In genomic region chr13:23547000-23547590, GRCh38 we compare ENCODE assay signal across 10 cellular contexts. TPM values are rescaled to one million over a fixed set of nuclear protein-coding genes. Genes with fewer than 3 reads are reported as not detected.
A peak's percentile ranks its signal among the peaks of the same experiment; 100 is the strongest.
DNase-seq lines count a peak whose midpoint lies in the region; ATAC-seq, FAIRE-seq and TF ChIP-seq lines count a peak whose summit lies in the region.
"Had no signal": no experiment of that assay in that cellular context is flagged by ENCODE, and none has a peak within 500 bp of the region (broad histone marks: within the 10 kb centered on the region; RNA-seq: fewer than 3 reads in every experiment).

No MANE protein-coding gene starts in this region.

- peak; percentile 91 for DNase-seq in SK-MEL-5 (ENCODE audit: low read depth, low spot score)
- no peak for DNase-seq in osteocyte (ENCODE audit: extremely low spot score, unreplicated experiment)
- no peak for DNase-seq in activated CD4-positive, alpha-beta memory T cell treated with anti-CD3 and anti-CD28 coated beads, Interleukin-2, amount 10 ng/mL, durations not matched to agents 7 days and 5 days
- DNase-seq in germinal center (ENCODE audit: low spot score): no peak
- DNase-seq in GM19238 (ENCODE audit: insufficient read length, low spot score): no peak

- 3 to 4% methylated on average over 4 to 21 of the region's 31 CpGs for WGBS in gastroesophageal sphincter (ENCODE audit: low coverage in 1 of 2), 2 donors

- no peaks in the 10 kb centered on the region for H3K9me3 ChIP-seq in gastroesophageal sphincter
- H3K9me3 ChIP-seq: BLaER1 had no signal

- peaks cover 5% of the 10 kb centered on the region for H3K27me3 Mint-ChIP-seq in osteocyte (ENCODE audit: unreplicated experiment)
- H3K27me3 Mint-ChIP-seq in activated CD4-positive, alpha-beta memory T cell treated with anti-CD3 and anti-CD28 coated beads, Interleukin-2, amount 10 ng/mL, durations not matched to agents 7 days and 5 days: peaks cover 26% of the 10 kb centered on the region

- FAIRE-seq in A204.1 (lab: Jason Lieb, UNC): peak; percentile 100

- peak overlapping the region; percentile 51 to 88 (median 80) for H3K27ac ChIP-seq in gastroesophageal sphincter
- H3K27ac ChIP-seq: BLaER1 had no signal

- H3K4me3 ChIP-seq in gastroesophageal sphincter: peak overlapping the region; percentile 39 to 54
- H3K4me3 ChIP-seq: BLaER1 had no signal

- TF ChIP-seq POLR2A in gastroesophageal sphincter (IDR thresholded peaks at IDR 0.05): no peak

- TF ChIP-seq CTCF in gastroesophageal sphincter (IDR thresholded peaks at IDR 0.05): no peak
- no peak for TF ChIP-seq CTCF in osteocyte (IDR thresholded peaks at IDR 0.05)

- peaks cover 0 to 19% (median 3%) of the 10 kb centered on the region in 3 donors for H3K4me1 ChIP-seq in gastroesophageal sphincter
- H3K4me1 ChIP-seq: BLaER1 had no signal

- H3K4me3 Mint-ChIP-seq in osteocyte (ENCODE audit: unreplicated experiment): peak overlapping the region; percentile 79
- no peak overlapping the region for H3K4me3 Mint-ChIP-seq in activated CD4-positive, alpha-beta memory T cell treated with anti-CD3 and anti-CD28 coated beads, Interleukin-2, amount 10 ng/mL, durations not matched to agents 7 days and 5 days

- peak overlapping the region; percentile 70 for H3K27ac Mint-ChIP-seq in osteocyte (ENCODE audit: unreplicated experiment)
- no peak overlapping the region for H3K27ac Mint-ChIP-seq in activated CD4-positive, alpha-beta memory T cell treated with anti-CD3 and anti-CD28 coated beads, Interleukin-2, amount 10 ng/mL, durations not matched to agents 7 days and 5 days

- H3K9me3 Mint-ChIP-seq in osteocyte (ENCODE audit: unreplicated experiment): no peaks in the 10 kb centered on the region
- no peaks in the 10 kb centered on the region for H3K9me3 Mint-ChIP-seq in activated CD4-positive, alpha-beta memory T cell treated with anti-CD3 and anti-CD28 coated beads, Interleukin-2, amount 10 ng/mL, durations not matched to agents 7 days and 5 days

- H3K36me3 ChIP-seq in gastroesophageal sphincter: no peaks in the 10 kb centered on the region
- H3K36me3 ChIP-seq: BLaER1 had no signal

- ATAC-seq in gastroesophageal sphincter (peak; percentile 63), HG03439 (IDR thresholded peaks at IDR 0.05; ENCODE audit: unreplicated experiment) (no peak)

- in situ Hi-C loops in SK-MEL-5 (cut with HindIII; ENCODE audit: low pct_unique_long_range_greater_than_20kb, low sequenced_read_pairs): no loop called here

- H3K27me3 ChIP-seq in gastroesophageal sphincter: no peaks in the 10 kb centered on the region
- H3K27me3 ChIP-seq: BLaER1 had no signal

- CTCF ChIA-PET in activated CD4-positive, alpha-beta memory T cell treated with anti-CD3 and anti-CD28 coated beads, Interleukin-2, amount 10 ng/mL, durations not matched to agents 7 days and 5 days (lab: Charles Lee): no interaction called here

- POLR2A ChIA-PET in activated CD4-positive, alpha-beta memory T cell treated with anti-CD3 and anti-CD28 coated beads, Interleukin-2, amount 10 ng/mL, durations not matched to agents 7 days and 5 days (lab: Charles Lee): no interaction called here

- H3K36me3 Mint-ChIP-seq in osteocyte (ENCODE audit: unreplicated experiment): no peaks in the 10 kb centered on the region
- H3K36me3 Mint-ChIP-seq in activated CD4-positive, alpha-beta memory T cell treated with anti-CD3 and anti-CD28 coated beads, Interleukin-2, amount 10 ng/mL, durations not matched to agents 7 days and 5 days (ENCODE audit: low read depth): no peaks in the 10 kb centered on the region

- TF ChIP-seq EP300 in gastroesophageal sphincter (IDR thresholded peaks at IDR 0.05): no peak

- peaks cover 2% of the 10 kb centered on the region for H3K4me1 Mint-ChIP-seq in osteocyte (ENCODE audit: unreplicated experiment)
- no peaks in the 10 kb centered on the region for H3K4me1 Mint-ChIP-seq in activated CD4-positive, alpha-beta memory T cell treated with anti-CD3 and anti-CD28 coated beads, Interleukin-2, amount 10 ng/mL, durations not matched to agents 7 days and 5 days

RNA-seq across cellular contexts. Expression of gene TNFRSF19, which starts 23.1 kb away (rescaled TPM):
- 128 and 130 TPM in 2 replicates for total RNA-seq in SK-MEL-5 (2014; rRNA removed; shearing (Covaris generic))
- 143 and 197 TPM in 2 replicates for polyA plus RNA-seq in SK-MEL-5 (2015; cell fraction: cytosol; rRNA removed)
- 194 and 211 TPM in 2 replicates for polyA plus RNA-seq in SK-MEL-5 (2015; cell fraction: nucleus; rRNA removed)
- total RNA-seq in gastroesophageal sphincter (10 to 100 TPM in 2 of 4 donors, 1 to 10 TPM in 2; 4.1 to 14.7 (median 8.2) TPM), osteocyte (1.6 and 1.7 TPM in 2 replicates)
- under 1 TPM; 0.33 to 0.45 TPM for total RNA-seq in activated CD4-positive, alpha-beta memory T cell treated with anti-CD3 and anti-CD28 coated beads, Interleukin-2, amount 10 ng/mL, durations not matched to agents 7 days and 5 days
- total RNA-seq: activated CD8-positive, alpha-beta memory T cell treated with anti-CD3 and anti-CD28 coated beads for 36 hours had no signal
